ENCODE assay signal across 15 cellular contexts in the genomic region with DNA sequence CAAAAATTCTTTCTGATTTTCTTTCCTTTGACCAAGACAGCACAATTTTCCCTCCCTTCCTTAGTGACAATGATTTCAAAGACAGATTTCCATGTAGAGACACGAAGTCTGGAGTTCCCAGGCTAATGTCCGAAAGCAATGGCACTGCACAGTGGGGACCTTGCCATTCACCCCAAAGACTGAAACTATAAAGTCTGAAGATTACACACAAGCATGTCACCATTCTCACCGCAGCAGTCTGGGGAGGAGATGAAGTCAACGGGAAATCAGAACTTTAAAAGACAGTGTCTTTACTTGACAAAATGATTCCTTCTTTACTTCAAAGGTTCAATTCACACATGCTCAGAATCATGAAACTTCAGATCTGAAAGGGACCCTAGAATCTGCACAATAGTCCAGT. TPM values are rescaled to one million over a fixed set of nuclear protein-coding genes. Genes with fewer than 3 reads are reported as not detected.
A peak's percentile ranks its signal among the peaks of the same experiment; 100 is the strongest.
DNase-seq lines count a peak whose midpoint lies in the region; ATAC-seq and TF ChIP-seq lines count a peak whose summit lies in the region.
"Had no signal": no experiment of that assay in that cellular context is flagged by ENCODE, and none has a peak within 500 bp of the region (broad histone marks: within the 10 kb centered on the region; RNA-seq: fewer than 3 reads in every experiment).

No MANE protein-coding gene starts in this region.

- H3K36me3 ChIP-seq in MM.1S (replicated peaks; ENCODE audit: insufficient read depth, low read length): no peaks in the 10 kb centered on the region
- H3K36me3 ChIP-seq: ascending aorta, upper lobe of right lung had no signal

- peaks cover 94% of the 10 kb centered on the region for H3K79me2 ChIP-seq in MM.1S (ENCODE audit: low read length)

- H3K27me3 ChIP-seq in MM.1S (replicated peaks; ENCODE audit: insufficient read depth, low read length): no peaks in the 10 kb centered on the region
- H3K27me3 ChIP-seq: ascending aorta, foreskin keratinocyte, upper lobe of right lung had no signal

- TF ChIP-seq CTCF in MM.1S (IDR thresholded peaks at IDR 0.05; ENCODE audit: low read length) (no peak), brain (conservative IDR thresholded peaks at IDR 0.05) (no peak)

- DNase-seq in activated T-cell treated with anti-CD3 and anti-CD28 coated beads, Interleukin-2, amount 50 U/mL, for 24 hours: no peak
- no peak for DNase-seq in activated T-cell treated with anti-CD3 and anti-CD28 coated beads, Interleukin-2, amount 50 U/mL, for 48 hours
- DNase-seq in MM.1S: peak; percentile 59
- DNase-seq in stimulated activated naive CD8-positive, alpha-beta T cell treated with anti-CD3 and anti-CD28 coated beads, Interleukin-15, amount 100 ng/mL, for 72 hours: no peak
- no peak for DNase-seq in caudate nucleus (lab: John Stamatoyannopoulos, UW)
- DNase-seq in RKO (ENCODE audit: low spot score): no peak
- DNase-seq in effector CD8-positive, alpha-beta T cell (lab: John Stamatoyannopoulos, UW): no peak
- DNase-seq: DMS153; foreskin keratinocyte; NCI-H2081 treated with DMSO at 0.1 percent for 48 hours; NK-92 treated with Interleukin-12 subunit alpha and Interleukin-12 subunit beta, amount 100 ng/mL, for 24 hours; right cardiac atrium; upper lobe of right lung had no signal

- no peaks in the 10 kb centered on the region for H3K9me3 Mint-ChIP-seq in activated T-cell treated with anti-CD3 and anti-CD28 coated beads, Interleukin-2, amount 50 U/mL, for 24 hours
- peaks cover 0 to 3% (median 0%) of the 10 kb centered on the region in 5 experiments for H3K9me3 Mint-ChIP-seq in brain
- H3K9me3 Mint-ChIP-seq in stimulated activated naive CD8-positive, alpha-beta T cell treated with anti-CD3 and anti-CD28 coated beads, Interleukin-15, amount 100 ng/mL, for 72 hours: no peaks in the 10 kb centered on the region

- peak overlapping the region; percentile 10; the same call in 1 of the 2 replicates for H3K4me2 ChIP-seq in MM.1S (ENCODE audit: low read depth, low read length)

- peak; percentile 58 for ATAC-seq in stimulated activated naive CD8-positive, alpha-beta T cell treated with anti-CD3 and anti-CD28 coated beads, Interleukin-15, amount 100 ng/mL, for 72 hours
- ATAC-seq: foreskin keratinocyte, right cardiac atrium, upper lobe of right lung had no signal

- no peak overlapping the region for H3K4me3 ChIP-seq in MM.1S (ENCODE audit: low read length)
- H3K4me3 ChIP-seq: ascending aorta, upper lobe of right lung had no signal

- no peaks in the 10 kb centered on the region for H3K9me3 ChIP-seq in MM.1S (replicated peaks; ENCODE audit: insufficient read depth, low read length)
- H3K9me3 ChIP-seq: ascending aorta, upper lobe of right lung had no signal

- H3K27me3 Mint-ChIP-seq in activated T-cell treated with anti-CD3 and anti-CD28 coated beads, Interleukin-2, amount 50 U/mL, for 24 hours: no peaks in the 10 kb centered on the region
- no peaks in the 10 kb centered on the region for H3K27me3 Mint-ChIP-seq in brain
- H3K27me3 Mint-ChIP-seq in stimulated activated naive CD8-positive, alpha-beta T cell treated with anti-CD3 and anti-CD28 coated beads, Interleukin-15, amount 100 ng/mL, for 72 hours: no peaks in the 10 kb centered on the region

- H3K4me1 Mint-ChIP-seq in activated T-cell treated with anti-CD3 and anti-CD28 coated beads, Interleukin-2, amount 50 U/mL, for 24 hours (ENCODE audit: low read depth): peaks cover 70% of the 10 kb centered on the region
- peaks cover 98% of the 10 kb centered on the region for H3K4me1 Mint-ChIP-seq in brain
- peaks cover 49% of the 10 kb centered on the region for H3K4me1 Mint-ChIP-seq in stimulated activated naive CD8-positive, alpha-beta T cell treated with anti-CD3 and anti-CD28 coated beads, Interleukin-15, amount 100 ng/mL, for 72 hours

- H4K20me1 ChIP-seq in MM.1S (ENCODE audit: insufficient read depth, low read length): no peaks in the 10 kb centered on the region; the same call in 1 of the 2 replicates

- H2AFZ ChIP-seq in MM.1S (ENCODE audit: low read length): no peak overlapping the region

- peak overlapping the region; percentile 48 for H3K27ac Mint-ChIP-seq in activated T-cell treated with anti-CD3 and anti-CD28 coated beads, Interleukin-2, amount 50 U/mL, for 24 hours
- peak overlapping the region in 4 of 5 experiments; percentile 64 to 92 (median 86) for H3K27ac Mint-ChIP-seq in brain
- H3K27ac Mint-ChIP-seq in stimulated activated naive CD8-positive, alpha-beta T cell treated with anti-CD3 and anti-CD28 coated beads, Interleukin-15, amount 100 ng/mL, for 72 hours: peak overlapping the region in 1 of 2 donors; percentile 73

- H3K27ac ChIP-seq in MM.1S (ENCODE audit: low read length): peak overlapping the region; percentile 24; the same call in 1 of the 2 replicates
- no peak overlapping the region for H3K27ac ChIP-seq in caudate nucleus (ENCODE audit: low read depth, low read length)
- H3K27ac ChIP-seq: ascending aorta, foreskin keratinocyte, upper lobe of right lung had no signal

- peaks cover 3% of the 10 kb centered on the region for H3F3A ChIP-seq in MM.1S (ENCODE audit: insufficient read depth, low read length)

- H3K4me3 Mint-ChIP-seq in activated T-cell treated with anti-CD3 and anti-CD28 coated beads, Interleukin-2, amount 50 U/mL, for 24 hours: no peak overlapping the region
- H3K4me3 Mint-ChIP-seq in brain: peak overlapping the region; percentile 13 to 44 (median 29)
- peak overlapping the region in 1 of 2 donors; percentile 46 for H3K4me3 Mint-ChIP-seq in stimulated activated naive CD8-positive, alpha-beta T cell treated with anti-CD3 and anti-CD28 coated beads, Interleukin-15, amount 100 ng/mL, for 72 hours

- no peaks in the 10 kb centered on the region for H3K9me2 ChIP-seq in MM.1S (replicated peaks; ENCODE audit: insufficient read depth, low read length)

- peaks cover 32% of the 10 kb centered on the region for H3K36me3 Mint-ChIP-seq in activated T-cell treated with anti-CD3 and anti-CD28 coated beads, Interleukin-2, amount 50 U/mL, for 24 hours (ENCODE audit: low read depth)
- H3K36me3 Mint-ChIP-seq in brain: peaks cover 8% of the 10 kb centered on the region

- H3K4me1 ChIP-seq in MM.1S (ENCODE audit: low read length): peaks cover 22% of the 10 kb centered on the region

- H3K9ac ChIP-seq in MM.1S (ENCODE audit: low read length): no peak overlapping the region

RNA-seq across cellular contexts. Expression of gene B4GALT5, which starts 8.3 kb away (rescaled TPM):
- polyA plus RNA-seq in brain (ENCODE audit: insufficient read depth, low read depth, low replicate concordance): 79.2 TPM
